Comparison of ENCODE assay signal across 1 cellular context in the genomic region with DNA sequence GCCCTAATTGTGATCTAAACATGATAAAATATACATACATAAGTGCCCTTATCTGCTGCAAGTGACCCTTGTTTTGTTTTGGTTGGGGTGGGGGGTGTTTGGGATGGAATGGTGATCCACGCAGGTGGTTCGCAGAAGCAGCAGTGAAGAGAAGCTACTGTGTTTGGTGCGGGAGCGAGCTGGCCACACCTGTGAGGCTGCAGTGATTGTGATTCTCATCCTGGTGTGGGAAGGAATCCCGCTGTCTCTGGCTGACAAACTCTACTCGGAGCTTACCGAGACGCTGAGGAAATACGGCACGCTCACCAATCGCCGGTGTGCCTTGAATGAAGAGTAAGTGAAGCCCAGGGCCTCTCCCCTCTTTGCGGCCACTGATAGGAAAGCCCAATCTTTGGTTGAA.
TF ChIP-seq lines count a peak whose summit lies in the region.

No MANE protein-coding gene starts in this region.

TF ChIP-seq in GM23338, 12 proteins besides CTCF, POLR2A, EP300 and RAD21 (continued from another document):
- TF ChIP-seq, protein P1, sequence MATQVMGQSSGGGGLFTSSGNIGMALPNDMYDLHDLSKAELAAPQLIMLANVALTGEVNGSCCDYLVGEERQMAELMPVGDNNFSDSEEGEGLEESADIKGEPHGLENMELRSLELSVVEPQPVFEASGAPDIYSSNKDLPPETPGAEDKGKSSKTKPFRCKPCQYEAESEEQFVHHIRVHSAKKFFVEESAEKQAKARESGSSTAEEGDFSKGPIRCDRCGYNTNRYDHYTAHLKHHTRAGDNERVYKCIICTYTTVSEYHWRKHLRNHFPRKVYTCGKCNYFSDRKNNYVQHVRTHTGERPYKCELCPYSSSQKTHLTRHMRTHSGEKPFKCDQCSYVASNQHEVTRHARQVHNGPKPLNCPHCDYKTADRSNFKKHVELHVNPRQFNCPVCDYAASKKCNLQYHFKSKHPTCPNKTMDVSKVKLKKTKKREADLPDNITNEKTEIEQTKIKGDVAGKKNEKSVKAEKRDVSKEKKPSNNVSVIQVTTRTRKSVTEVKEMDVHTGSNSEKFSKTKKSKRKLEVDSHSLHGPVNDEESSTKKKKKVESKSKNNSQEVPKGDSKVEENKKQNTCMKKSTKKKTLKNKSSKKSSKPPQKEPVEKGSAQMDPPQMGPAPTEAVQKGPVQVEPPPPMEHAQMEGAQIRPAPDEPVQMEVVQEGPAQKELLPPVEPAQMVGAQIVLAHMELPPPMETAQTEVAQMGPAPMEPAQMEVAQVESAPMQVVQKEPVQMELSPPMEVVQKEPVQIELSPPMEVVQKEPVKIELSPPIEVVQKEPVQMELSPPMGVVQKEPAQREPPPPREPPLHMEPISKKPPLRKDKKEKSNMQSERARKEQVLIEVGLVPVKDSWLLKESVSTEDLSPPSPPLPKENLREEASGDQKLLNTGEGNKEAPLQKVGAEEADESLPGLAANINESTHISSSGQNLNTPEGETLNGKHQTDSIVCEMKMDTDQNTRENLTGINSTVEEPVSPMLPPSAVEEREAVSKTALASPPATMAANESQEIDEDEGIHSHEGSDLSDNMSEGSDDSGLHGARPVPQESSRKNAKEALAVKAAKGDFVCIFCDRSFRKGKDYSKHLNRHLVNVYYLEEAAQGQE (IDR thresholded peaks at IDR 0.05; ENCODE audit: unreplicated experiment) = no peak
- TF ChIP-seq EZH2phosphoT487 (IDR thresholded peaks at IDR 0.05; ENCODE audit: unreplicated experiment) = no peak
- no peak for TF ChIP-seq ZNF114 (CRISPR knock-in tag; IDR thresholded peaks at IDR 0.05)
- TF ChIP-seq, protein P2, sequence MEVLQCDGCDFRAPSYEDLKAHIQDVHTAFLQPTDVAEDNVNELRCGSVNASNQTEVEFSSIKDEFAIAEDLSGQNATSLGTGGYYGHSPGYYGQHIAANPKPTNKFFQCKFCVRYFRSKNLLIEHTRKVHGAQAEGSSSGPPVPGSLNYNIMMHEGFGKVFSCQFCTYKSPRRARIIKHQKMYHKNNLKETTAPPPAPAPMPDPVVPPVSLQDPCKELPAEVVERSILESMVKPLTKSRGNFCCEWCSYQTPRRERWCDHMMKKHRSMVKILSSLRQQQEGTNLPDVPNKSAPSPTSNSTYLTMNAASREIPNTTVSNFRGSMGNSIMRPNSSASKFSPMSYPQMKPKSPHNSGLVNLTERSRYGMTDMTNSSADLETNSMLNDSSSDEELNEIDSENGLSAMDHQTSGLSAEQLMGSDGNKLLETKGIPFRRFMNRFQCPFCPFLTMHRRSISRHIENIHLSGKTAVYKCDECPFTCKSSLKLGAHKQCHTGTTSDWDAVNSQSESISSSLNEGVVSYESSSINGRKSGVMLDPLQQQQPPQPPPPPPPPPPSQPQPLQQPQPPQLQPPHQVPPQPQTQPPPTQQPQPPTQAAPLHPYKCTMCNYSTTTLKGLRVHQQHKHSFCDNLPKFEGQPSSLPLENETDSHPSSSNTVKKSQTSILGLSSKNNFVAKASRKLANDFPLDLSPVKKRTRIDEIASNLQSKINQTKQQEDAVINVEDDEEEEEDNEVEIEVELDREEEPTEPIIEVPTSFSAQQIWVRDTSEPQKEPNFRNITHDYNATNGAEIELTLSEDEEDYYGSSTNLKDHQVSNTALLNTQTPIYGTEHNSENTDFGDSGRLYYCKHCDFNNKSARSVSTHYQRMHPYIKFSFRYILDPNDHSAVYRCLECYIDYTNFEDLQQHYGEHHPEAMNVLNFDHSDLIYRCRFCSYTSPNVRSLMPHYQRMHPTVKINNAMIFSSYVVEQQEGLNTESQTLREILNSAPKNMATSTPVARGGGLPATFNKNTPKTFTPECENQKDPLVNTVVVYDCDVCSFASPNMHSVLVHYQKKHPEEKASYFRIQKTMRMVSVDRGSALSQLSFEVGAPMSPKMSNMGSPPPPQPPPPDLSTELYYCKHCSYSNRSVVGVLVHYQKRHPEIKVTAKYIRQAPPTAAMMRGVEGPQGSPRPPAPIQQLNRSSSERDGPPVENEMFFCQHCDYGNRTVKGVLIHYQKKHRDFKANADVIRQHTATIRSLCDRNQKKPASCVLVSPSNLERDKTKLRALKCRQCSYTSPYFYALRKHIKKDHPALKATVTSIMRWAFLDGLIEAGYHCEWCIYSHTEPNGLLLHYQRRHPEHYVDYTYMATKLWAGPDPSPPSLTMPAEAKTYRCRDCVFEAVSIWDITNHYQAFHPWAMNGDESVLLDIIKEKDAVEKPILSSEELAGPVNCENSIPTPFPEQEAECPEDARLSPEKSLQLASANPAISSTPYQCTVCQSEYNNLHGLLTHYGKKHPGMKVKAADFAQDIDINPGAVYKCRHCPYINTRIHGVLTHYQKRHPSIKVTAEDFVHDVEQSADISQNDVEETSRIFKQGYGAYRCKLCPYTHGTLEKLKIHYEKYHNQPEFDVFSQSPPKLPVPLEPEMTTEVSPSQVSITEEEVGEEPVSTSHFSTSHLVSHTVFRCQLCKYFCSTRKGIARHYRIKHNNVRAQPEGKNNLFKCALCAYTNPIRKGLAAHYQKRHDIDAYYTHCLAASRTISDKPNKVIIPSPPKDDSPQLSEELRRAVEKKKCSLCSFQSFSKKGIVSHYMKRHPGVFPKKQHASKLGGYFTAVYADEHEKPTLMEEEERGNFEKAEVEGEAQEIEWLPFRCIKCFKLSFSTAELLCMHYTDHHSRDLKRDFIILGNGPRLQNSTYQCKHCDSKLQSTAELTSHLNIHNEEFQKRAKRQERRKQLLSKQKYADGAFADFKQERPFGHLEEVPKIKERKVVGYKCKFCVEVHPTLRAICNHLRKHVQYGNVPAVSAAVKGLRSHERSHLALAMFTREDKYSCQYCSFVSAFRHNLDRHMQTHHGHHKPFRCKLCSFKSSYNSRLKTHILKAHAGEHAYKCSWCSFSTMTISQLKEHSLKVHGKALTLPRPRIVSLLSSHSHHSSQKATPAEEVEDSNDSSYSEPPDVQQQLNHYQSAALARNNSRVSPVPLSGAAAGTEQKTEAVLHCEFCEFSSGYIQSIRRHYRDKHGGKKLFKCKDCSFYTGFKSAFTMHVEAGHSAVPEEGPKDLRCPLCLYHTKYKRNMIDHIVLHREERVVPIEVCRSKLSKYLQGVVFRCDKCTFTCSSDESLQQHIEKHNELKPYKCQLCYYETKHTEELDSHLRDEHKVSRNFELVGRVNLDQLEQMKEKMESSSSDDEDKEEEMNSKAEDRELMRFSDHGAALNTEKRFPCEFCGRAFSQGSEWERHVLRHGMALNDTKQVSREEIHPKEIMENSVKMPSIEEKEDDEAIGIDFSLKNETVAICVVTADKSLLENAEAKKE (CRISPR knock-in tag; IDR thresholded peaks at IDR 0.05) = no peak
- TF ChIP-seq STAT1 (IDR thresholded peaks at IDR 0.05; ENCODE audit: unreplicated experiment) = no peak
- TF ChIP-seq, protein P3, sequence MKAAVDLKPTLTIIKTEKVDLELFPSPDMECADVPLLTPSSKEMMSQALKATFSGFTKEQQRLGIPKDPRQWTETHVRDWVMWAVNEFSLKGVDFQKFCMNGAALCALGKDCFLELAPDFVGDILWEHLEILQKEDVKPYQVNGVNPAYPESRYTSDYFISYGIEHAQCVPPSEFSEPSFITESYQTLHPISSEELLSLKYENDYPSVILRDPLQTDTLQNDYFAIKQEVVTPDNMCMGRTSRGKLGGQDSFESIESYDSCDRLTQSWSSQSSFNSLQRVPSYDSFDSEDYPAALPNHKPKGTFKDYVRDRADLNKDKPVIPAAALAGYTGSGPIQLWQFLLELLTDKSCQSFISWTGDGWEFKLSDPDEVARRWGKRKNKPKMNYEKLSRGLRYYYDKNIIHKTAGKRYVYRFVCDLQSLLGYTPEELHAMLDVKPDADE (IDR thresholded peaks at IDR 0.05) = no peak
- TF ChIP-seq CREB1 (CRISPR knock-in tag; IDR thresholded peaks at IDR 0.05; ENCODE audit: low read depth) = no peak
- TF ChIP-seq NANOG (IDR thresholded peaks at IDR 0.05; ENCODE audit: borderline replicate concordance) = no peak
- no peak for TF ChIP-seq JUNB (IDR thresholded peaks at IDR 0.05; ENCODE audit: unreplicated experiment)
